19 cellular contexts compared by ENCODE assay signal in genomic region chr14:74062809-74063150, GRCh38. TPM values are rescaled to one million over a fixed set of nuclear protein-coding genes. Genes with fewer than 3 reads are reported as not detected.
DNase-seq lines count a peak whose midpoint lies in the region; ATAC-seq and TF ChIP-seq lines count a peak whose summit lies in the region.
"Had no signal": no experiment of that assay in that cellular context is flagged by ENCODE, and none has a peak within 500 bp of the region (broad histone marks: within the 10 kb centered on the region; RNA-seq: fewer than 3 reads in every experiment).

No MANE protein-coding gene starts in this region.

- TF ChIP-seq CTCF in brain microvascular endothelial cell (IDR thresholded peaks at IDR 0.05; ENCODE audit: low read depth, low read length, missing control alignments) = no peak
- no peak for TF ChIP-seq CTCF in WERI-Rb-1 (IDR thresholded peaks at IDR 0.05; ENCODE audit: low read depth, low read length)

- H3K27ac ChIP-seq in brain microvascular endothelial cell (peak overlapping the region; percentile 48), trophoblast cell (ENCODE audit: low read depth, low read length) (no peak overlapping the region), WERI-Rb-1 (no peak overlapping the region)
- H3K27ac ChIP-seq: adrenal gland, cardiac muscle cell, heart left ventricle, left ventricle myocardium inferior, SK-N-MC, testis had no signal

- H4K12ac ChIP-seq in trophoblast cell (ENCODE audit: low read depth, low read length) = no peak overlapping the region

- H3K4ac ChIP-seq in trophoblast cell (ENCODE audit: low read depth, low read length) = no peak overlapping the region

- H4K91ac ChIP-seq in trophoblast cell (ENCODE audit: low read depth, low read length) = no peak overlapping the region

- H3K27me3 ChIP-seq in brain microvascular endothelial cell (replicated peaks) (no peaks in the 10 kb centered on the region), trophoblast cell (ENCODE audit: insufficient read depth, low read length) (no peaks in the 10 kb centered on the region), WERI-Rb-1 (ENCODE audit: insufficient read depth, low read depth, severe bottlenecking) (no peaks in the 10 kb centered on the region)
- H3K27me3 ChIP-seq: adrenal gland, cardiac muscle cell, heart left ventricle, testis had no signal

- H3K79me2 ChIP-seq in trophoblast cell (ENCODE audit: control insufficient read depth, insufficient read depth, low read length, poor library complexity) = no peaks in the 10 kb centered on the region

- H3K9ac ChIP-seq in trophoblast cell (ENCODE audit: low read length) = no peak overlapping the region

- H3K23ac ChIP-seq in trophoblast cell (ENCODE audit: low read length) = no peak overlapping the region

- peak; percentile 60 for DNase-seq in H4 (ENCODE audit: low spot score)
- DNase-seq in NCI-H226 = peak; percentile 70
- no peak for DNase-seq in brain microvascular endothelial cell
- peak; percentile 57 to 83 for DNase-seq in trophoblast cell
- DNase-seq in stimulated activated naive CD4-positive, alpha-beta T cell treated with Interleukin-2 at 50 U/mL for 16 hours (lab: John Stamatoyannopoulos, UW) = no peak
- DNase-seq in MV-4-11 (lab: John Stamatoyannopoulos, UW) = no peak
- no peak for DNase-seq in WERI-Rb-1
- DNase-seq: activated gamma-delta T cell treated with Interleukin-2 at 50 U/mL for 16 hours; adrenal gland; CD4-positive, CD25-positive, alpha-beta regulatory T cell; heart left ventricle; left ventricle myocardium inferior; NCI-H1436; NCI-H524; testis had no signal

- no peak for ATAC-seq in HG02623 (IDR thresholded peaks at IDR 0.05; ENCODE audit: unreplicated experiment)
- ATAC-seq: heart left ventricle, WTC11 had no signal

- H2BK12ac ChIP-seq in trophoblast cell (ENCODE audit: low read length) = no peak overlapping the region

- H4K8ac ChIP-seq in trophoblast cell (ENCODE audit: low read depth, low read length) = no peak overlapping the region

- no peaks in the 10 kb centered on the region for H3K36me3 ChIP-seq in brain microvascular endothelial cell (replicated peaks)
- peaks cover 2 to 3% of the 10 kb centered on the region in 2 experiments for H3K36me3 ChIP-seq in trophoblast cell (ENCODE audit: control insufficient read depth in 1 of 2, insufficient read depth in 2 of 2, low read length in 2 of 2)
- H3K36me3 ChIP-seq in WERI-Rb-1 = peaks cover 21% of the 10 kb centered on the region

- no peaks in the 10 kb centered on the region for H3K4me1 ChIP-seq in trophoblast cell (ENCODE audit: control insufficient read depth in 1 of 2, insufficient read depth in 2 of 2, low read length in 2 of 2)
- H3K4me1 ChIP-seq: adrenal gland, left ventricle myocardium inferior had no signal

- no CpG with 5 or more reads among the region's 2 CpGs for WGBS in trophoblast cell (ENCODE audit: extremely low coverage, insufficient coverage, insufficient read length)

- H3K9me3 ChIP-seq in trophoblast cell (ENCODE audit: insufficient read depth, low read depth, low read length) = no peaks in the 10 kb centered on the region
- no peaks in the 10 kb centered on the region for H3K9me3 ChIP-seq in WERI-Rb-1 (ENCODE audit: severe bottlenecking)
- H3K9me3 ChIP-seq: adrenal gland, heart left ventricle, left ventricle myocardium inferior, testis had no signal

- H3K14ac ChIP-seq in trophoblast cell (ENCODE audit: low read length) = no peak overlapping the region

- H2BK120ac ChIP-seq in trophoblast cell (ENCODE audit: insufficient read depth, low read length, poor library complexity) = no peak overlapping the region

- no peak overlapping the region for H2AFZ ChIP-seq in trophoblast cell (ENCODE audit: insufficient read depth, low read length, poor library complexity)

- H3K79me1 ChIP-seq in trophoblast cell (ENCODE audit: low read length) = no peaks in the 10 kb centered on the region

- H2BK5ac ChIP-seq in trophoblast cell (ENCODE audit: low read depth, low read length, poor library complexity) = no peak overlapping the region

- no peak overlapping the region for H3K4me2 ChIP-seq in trophoblast cell (ENCODE audit: low read length)

- no peak overlapping the region for H3K18ac ChIP-seq in trophoblast cell (ENCODE audit: low read length)

- no peak overlapping the region for H2AK5ac ChIP-seq in trophoblast cell (ENCODE audit: low read length)

- in situ Hi-C loops in brain microvascular endothelial cell (cut with HindIII; ENCODE audit: low pct_ligation_motif_present, low sequenced_read_pairs) = no loop called here

- no peak overlapping the region for H3K4me3 ChIP-seq in brain microvascular endothelial cell (ENCODE audit: low read depth, low read length)
- H3K4me3 ChIP-seq in trophoblast cell (ENCODE audit: low read depth, low read length) = no peak overlapping the region
- no peak overlapping the region for H3K4me3 ChIP-seq in WERI-Rb-1 (ENCODE audit: low read depth, low read length)
- H3K4me3 ChIP-seq: adrenal gland, cardiac muscle cell, heart left ventricle, left ventricle myocardium inferior, SK-N-MC, testis had no signal

RNA-seq across cellular contexts. Expression of gene ALDH6A1, which starts 21.5 kb away (rescaled TPM):
- 13.3 and 15.1 TPM in 2 replicates for total RNA-seq in H4 (2014; rRNA removed; shearing (Covaris generic))
- 5.5 and 5.9 TPM in 2 replicates for polyA plus RNA-seq in trophoblast cell (2013)

RNA-seq across cellular contexts. Expression of gene LIN52, which starts 22.0 kb away (rescaled TPM):
- 13.0 TPM in 2 replicates for total RNA-seq in H4 (2014; rRNA removed; shearing (Covaris generic))
- 7.1 and 7.3 TPM in 2 replicates for polyA plus RNA-seq in trophoblast cell (2013)

RNA-seq across cellular contexts. Expression of gene BBOF1, which starts 43.6 kb away (rescaled TPM):
- total RNA-seq in H4 (2014; rRNA removed; shearing (Covaris generic)) = 0.70 and 1.4 TPM in 2 replicates
- 2.8 and 3.2 TPM in 2 replicates for polyA plus RNA-seq in trophoblast cell (2013)

RNA-seq across cellular contexts. Expression of gene ENTPD5, which starts 43.7 kb away (rescaled TPM):
- total RNA-seq in H4 (2014; rRNA removed; shearing (Covaris generic)) = 2.9 and 5.6 TPM in 2 replicates
- polyA plus RNA-seq in trophoblast cell (2013) = 5.9 TPM in 2 replicates

Comparison
In these comparisons a context has a peak if more than half of its experiments do, and no peak if none do; other contexts are left out.
1. DNase-seq: peak in H4 (single experiment), NCI-H226 (single experiment) and trophoblast cell (2 of 2); none in brain microvascular endothelial cell (single experiment), stimulated activated naive CD4-positive, alpha-beta T cell treated with Interleukin-2 at 50 U/mL for 16 hours (single experiment), MV-4-11 (single experiment) and WERI-Rb-1 (single experiment).